ENCODE assay signal across 18 cellular contexts in the genomic region with DNA sequence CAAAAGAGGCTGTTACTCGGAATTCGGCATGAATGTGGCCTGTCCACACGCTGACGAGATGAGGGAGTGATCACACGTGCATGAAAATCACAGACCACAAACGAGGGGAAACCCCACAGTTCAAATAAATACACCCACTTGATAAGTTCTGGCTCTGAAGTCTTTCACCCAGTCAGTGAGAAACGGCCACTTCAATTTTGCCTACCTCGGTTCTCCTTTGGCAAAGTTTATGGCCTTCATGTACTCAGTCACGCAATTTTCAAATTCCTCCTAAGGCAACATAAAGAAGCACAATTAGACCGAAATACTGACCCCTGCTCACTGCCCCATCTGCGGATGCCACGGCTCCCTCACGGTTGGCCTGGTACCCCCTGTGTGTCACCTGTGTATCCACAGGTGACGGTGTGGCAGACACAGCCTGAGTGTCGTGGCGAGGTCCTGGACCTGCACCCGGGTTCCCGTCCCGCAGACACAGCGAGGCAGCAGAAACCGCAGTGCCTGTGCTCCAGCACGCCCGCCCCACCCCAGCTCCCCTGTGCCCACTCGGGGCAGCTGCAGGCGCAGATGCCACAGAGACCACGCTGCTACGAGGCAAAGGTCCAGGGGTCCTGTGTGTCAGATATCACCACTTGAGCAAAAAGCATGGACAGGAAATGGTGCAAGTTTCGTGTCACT. TPM values are rescaled to one million over a fixed set of nuclear protein-coding genes. Genes with fewer than 3 reads are reported as not detected.
DNase-seq lines count a peak whose midpoint lies in the region; ATAC-seq and TF ChIP-seq lines count a peak whose summit lies in the region.
"Had no signal": no experiment of that assay in that cellular context is flagged by ENCODE, and none has a peak within 500 bp of the region (broad histone marks: within the 10 kb centered on the region; RNA-seq: fewer than 3 reads in every experiment).

No MANE protein-coding gene starts in this region.

- H3K9ac ChIP-seq in endodermal cell (ENCODE audit: extremely low read depth, low read length, poor library complexity, severe bottlenecking), result no peak overlapping the region

- TF ChIP-seq CTCF in HEK293 (tag by site-specific recombination; IDR thresholded peaks at IDR 0.05), result no peak
- TF ChIP-seq CTCF in endodermal cell (conservative IDR thresholded peaks at IDR 0.05), result no peak

- intact Hi-C loops in sciatic nerve (cut with DNase I), result no loop called here

- POLR2A ChIA-PET in HEK293 (lab: Yijun Ruan, JAX), result no interaction called here

- H3K27me3 ChIP-seq in endodermal cell (ENCODE audit: control insufficient read depth, insufficient read depth, low read length, poor library complexity, severe bottlenecking), result no peaks in the 10 kb centered on the region

- ATAC-seq in GM18868 (IDR thresholded peaks at IDR 0.05; ENCODE audit: unreplicated experiment) (peak; percentile 30), sciatic nerve (no peak), GM21526 (IDR thresholded peaks at IDR 0.05; ENCODE audit: low FRiP score, unreplicated experiment) (no peak), GM21723 (IDR thresholded peaks at IDR 0.05; ENCODE audit: unreplicated experiment) (no peak)

- peaks cover 6% of the 10 kb centered on the region for H3K27me3 Mint-ChIP-seq in endodermal cell (ENCODE audit: insufficient read depth)

- no peaks in the 10 kb centered on the region for H3K4me1 ChIP-seq in HEK293 (ENCODE audit: control insufficient read depth, insufficient read depth, low read length)
- H3K4me1 ChIP-seq in endodermal cell (ENCODE audit: control insufficient read depth, insufficient read depth, low read length), result no peaks in the 10 kb centered on the region
- H3K4me1 ChIP-seq: BE2C, breast epithelium, prostate gland had no signal

- 91 to 92% methylated on average over 22 to 28 of the region's 28 CpGs for WGBS in endodermal cell (ENCODE audit: insufficient coverage in 1 of 2, insufficient read length in 1 of 2), 2 experiments

- CTCF ChIA-PET in HEK293 (lab: Yijun Ruan, JAX), result interaction anchor here (1.1 to 3.4 kb wide), 3 partner anchors 14 to 183 kb away, joined by 3 to 23 read pairs (median 6); no protein-coding TSS in a partner anchor

- H3K9me3 ChIP-seq in HEK293 (ENCODE audit: control insufficient read depth, insufficient read depth, low read depth, low read length) (no peaks in the 10 kb centered on the region), endodermal cell (ENCODE audit: control insufficient read depth, low read length) (no peaks in the 10 kb centered on the region)
- H3K9me3 ChIP-seq: BE2C, breast epithelium, left lung, prostate gland, thoracic aorta had no signal

- peaks cover 7% of the 10 kb centered on the region for H3K36me3 Mint-ChIP-seq in endodermal cell (ENCODE audit: low read depth)
- H3K36me3 Mint-ChIP-seq: activated naive CD4-positive, alpha-beta T cell treated with anti-CD3 and anti-CD28 coated beads, Interleukin-2, amount 50 U/mL, for 24 hours had no signal

- peaks cover 5% of the 10 kb centered on the region for H3K4me1 Mint-ChIP-seq in endodermal cell

- H3K27ac ChIP-seq in HEK293 (ENCODE audit: extremely low read depth, low read depth, low read length), result no peak overlapping the region
- H3K27ac ChIP-seq in endodermal cell (ENCODE audit: low read depth, low read length), result no peak overlapping the region
- H3K27ac ChIP-seq: breast epithelium, left lung, prostate gland, thoracic aorta, VCaP had no signal

- no peak overlapping the region for H3K27ac Mint-ChIP-seq in endodermal cell
- H3K27ac Mint-ChIP-seq: activated CD8-positive, alpha-beta T cell treated with anti-CD3 and anti-CD28 coated beads, Interleukin-2, amount 10 ng/mL, durations not matched to agents 7 days and 5 days; activated naive CD4-positive, alpha-beta T cell treated with anti-CD3 and anti-CD28 coated beads, Interleukin-2, amount 50 U/mL, for 24 hours had no signal

- H3K4me3 ChIP-seq in HEK293 (ENCODE audit: low read depth, low read length) (no peak overlapping the region), endodermal cell (ENCODE audit: low read length) (peak overlapping the region; percentile 84)
- H3K4me3 ChIP-seq: left lung, prostate gland, thoracic aorta had no signal

- H3K36me3 ChIP-seq in HEK293 (ENCODE audit: control insufficient read depth in 2 of 2, insufficient read depth in 1 of 2, low read length in 2 of 2) (no peaks in the 10 kb centered on the region), endodermal cell (ENCODE audit: control insufficient read depth, insufficient read depth, low read length) (peaks cover 29% of the 10 kb centered on the region)
- H3K36me3 ChIP-seq: BE2C, breast epithelium, left lung, prostate gland, thoracic aorta had no signal

- H3K9me3 Mint-ChIP-seq in endodermal cell, result no peaks in the 10 kb centered on the region
- H3K9me3 Mint-ChIP-seq: activated naive CD4-positive, alpha-beta T cell treated with anti-CD3 and anti-CD28 coated beads, Interleukin-2, amount 50 U/mL, for 24 hours had no signal

- peak overlapping the region; percentile 61 for H3K4me3 Mint-ChIP-seq in endodermal cell
- H3K4me3 Mint-ChIP-seq: activated CD8-positive, alpha-beta T cell treated with anti-CD3 and anti-CD28 coated beads, Interleukin-2, amount 10 ng/mL, durations not matched to agents 7 days and 5 days had no signal

- no peak for DNase-seq in endodermal cell
- peak; percentile 44 for DNase-seq in sciatic nerve (ENCODE audit: low spot score)
- no peak for DNase-seq in iPS-NIHi11 (ENCODE audit: low spot score)
- DNase-seq: NCI-H1105 treated with DMSO at 0.1 percent for 48 hours, NCI-H526 treated with DMSO at 0.1 percent for 48 hours, SHP77 treated with DMSO at 0.1 percent for 48 hours had no signal

TF ChIP-seq in HEK293, 187 proteins besides CTCF, POLR2A, EP300 and RAD21:
- TF ChIP-seq ZBTB17 (tag by site-specific recombination; IDR thresholded peaks at IDR 0.05) (0 out of 2 replicates have a peak, but pooled peaks have one; percentile 4), MYNN (tag by site-specific recombination; IDR thresholded peaks at IDR 0.05; ENCODE audit: borderline replicate concordance) (no peak), ZNF792 (tag by site-specific recombination; IDR thresholded peaks at IDR 0.05) (no peak), ZIC2 (tag by site-specific recombination; IDR thresholded peaks at IDR 0.05) (no peak), GLIS1 (tag by site-specific recombination; IDR thresholded peaks at IDR 0.05) (no peak), WT1 (tag by site-specific recombination; IDR thresholded peaks at IDR 0.05) (no peak), ZNF561 (tag by site-specific recombination; IDR thresholded peaks at IDR 0.05; ENCODE audit: borderline replicate concordance) (no peak)

RNA-seq across cellular contexts. Expression of a gene that starts 1.4 kb away (rescaled TPM):
- total RNA-seq in endodermal cell, result 10 to 100 TPM in 1 of 2 donors, 1 to 10 TPM in 1; 9.9 to 10.5 TPM
- polyA plus RNA-seq in endodermal cell (2013, experiment 1 of 2), result 4.3 TPM
- polyA plus RNA-seq in endodermal cell (2013, experiment 2 of 2), result 2.9 TPM
- 1.1 TPM for total RNA-seq in sciatic nerve
- total RNA-seq: activated CD8-positive, alpha-beta T cell treated with anti-CD3 and anti-CD28 coated beads, Interleukin-2, amount 10 ng/mL, durations not matched to agents 7 days and 5 days; thoracic aorta had no signal
